13 cellular contexts compared by ENCODE assay signal in genomic region chr1:198597690-198598430, GRCh38. TPM values are rescaled to one million over a fixed set of nuclear protein-coding genes. Genes with fewer than 3 reads are reported as not detected.
DNase-seq lines count a peak whose midpoint lies in the region; ATAC-seq, FAIRE-seq and TF ChIP-seq lines count a peak whose summit lies in the region.
"Had no signal": no experiment of that assay in that cellular context is flagged by ENCODE, and none has a peak within 500 bp of the region (broad histone marks: within the 10 kb centered on the region; RNA-seq: fewer than 3 reads in every experiment).

No MANE protein-coding gene starts in this region.

- CTCF ChIA-PET in GM12878 (lab: Yijun Ruan, JAX): interaction anchor here (0.5 to 4.4 kb wide), 12 partner anchors 19 to 126 kb away, joined by 3 to 43 read pairs (median 3); no protein-coding TSS in a partner anchor

- 0% methylated on average over 7 of the region's 7 CpGs for WGBS in GM12878 (ENCODE audit: insufficient coverage, insufficient replicate concordance, low lambda C conversion rate, missing lambda C conversion rate)

- TF ChIP-seq RAD21 in GM12878 (IDR thresholded peaks at IDR 0.05; ENCODE audit: insufficient read depth, low read depth, low read length): no peak

- intact Hi-C loops in GM12878 (cut with micrococcal nuclease; ENCODE audit: unreplicated experiment): loop anchor here (1.0 to 5.0 kb wide), 5 partner anchors 23 to 435 kb away; no protein-coding TSS in a partner anchor

- H3K27ac ChIP-seq in DND-41 (ENCODE audit: low read length) (no peak overlapping the region), GM12878 (ENCODE audit: control insufficient read depth, insufficient read depth) (peak overlapping the region; percentile 81)

- H3K9me3 ChIP-seq in DND-41 (ENCODE audit: insufficient read depth, low read length, severe bottlenecking) (peaks cover 3% of the 10 kb centered on the region), GM12878 (replicated peaks; ENCODE audit: control insufficient read depth, insufficient read depth, low read length) (peaks cover 11% of the 10 kb centered on the region)
- H3K9me3 ChIP-seq: HAP-1 had no signal

- in situ Hi-C loops in GM12878 (cut with MboI) (no loop called here), ACHN (cut with HindIII; ENCODE audit: low pct_ligation_motif_present, low pct_unique_long_range_greater_than_20kb, low sequenced_read_pairs) (no loop called here)

- no peak for DNase-seq in DND-41
- no peak for DNase-seq in GM12878 (ENCODE audit: low read depth, low spot score)
- no peak for DNase-seq in HTR-8/SVneo (ENCODE audit: insufficient read length, low spot score)
- no peak for DNase-seq in GDM1 (lab: John Stamatoyannopoulos, UW)
- no peak for DNase-seq in NCI-H82 treated with DMSO at 0.1 percent for 48 hours (lab: John Stamatoyannopoulos, UW; ENCODE audit: unreplicated experiment)
- DNase-seq in ACHN: no peak
- DNase-seq: DMS79 treated with DMSO at 0.1 percent for 48 hours; effector CD8-positive, alpha-beta T cell; NCI-H1105 treated with DMSO at 0.1 percent for 48 hours had no signal

- TF ChIP-seq CTCF in DND-41 (IDR thresholded peaks at IDR 0.05; ENCODE audit: borderline replicate concordance, extremely low read depth, low read length, poor library complexity, severe bottlenecking): no peak
- TF ChIP-seq CTCF in GM12878 (IDR thresholded peaks at IDR 0.05 in 2 of 3, conservative IDR thresholded peaks at IDR 0.05 in 1 of 3; ENCODE audit: control insufficient read depth in 2 of 3, extremely low read depth in 1 of 3, insufficient read depth in 1 of 3, low read depth in 3 of 3, low read length in 3 of 3): no peak

- H3K79me2 ChIP-seq in DND-41 (ENCODE audit: insufficient read depth, low read length) (no peaks in the 10 kb centered on the region), GM12878 (ENCODE audit: control insufficient read depth, insufficient read depth, low read length) (no peaks in the 10 kb centered on the region; the same call in 1 of the 2 replicates)

- FAIRE-seq in GM12878 (lab: Jason Lieb, UNC) (no peak), HTR-8/SVneo (lab: Jason Lieb, UNC) (no peak)

- SMC1A ChIA-PET in GM12878 (lab: Charles Lee; ENCODE audit: uncharacterized antibody, unreplicated experiment): interaction anchor here (0.6 to 7.8 kb wide), 31 partner anchors 9 to 492 kb away, joined by 3 to 90 read pairs (median 7); partner anchors contain the start of gene PTPRC

- H3K4me3 ChIP-seq in DND-41 (ENCODE audit: low read depth in 1 of 2, low read length in 2 of 2) (no peak overlapping the region), GM12878 (peak overlapping the region; percentile 24; the same call in 1 of the 2 replicates)
- H3K4me3 ChIP-seq: HAP-1 had no signal

- H3K4me1 ChIP-seq in DND-41 (ENCODE audit: insufficient read depth, low read length) (peaks cover 16% of the 10 kb centered on the region), GM12878 (ENCODE audit: control insufficient read depth, insufficient read depth, low read length) (peaks cover 27% of the 10 kb centered on the region)
- H3K4me1 ChIP-seq: HAP-1 had no signal

- H3K27me3 ChIP-seq in DND-41 (ENCODE audit: insufficient read depth, low read length, poor library complexity) (no peaks in the 10 kb centered on the region), GM12878 (replicated peaks in 1 of 2; ENCODE audit: control insufficient read depth in 2 of 2, insufficient read depth in 2 of 2, low read length in 1 of 2) (no peaks in the 10 kb centered on the region)

- no TSS peak for BruUV-seq in GM12878 (replicated peaks; lab: Mats Ljungman, UMichigan)

- POLR2A ChIA-PET in GM12878 (lab: Charles Lee): interaction anchor here (0.6 to 3.0 kb wide), 11 partner anchors 8 to 1822 kb away, joined by 3 to 36 read pairs (median 6); no protein-coding TSS in a partner anchor

- RAD21 ChIA-PET in GM12878 (lab: Charles Lee; ENCODE audit: unreplicated experiment): interaction anchor here (0.6 to 7.6 kb wide), 30 partner anchors 9 to 576 kb away, joined by 3 to 150 read pairs (median 5); partner anchors contain the start of gene PTPRC

- no peaks in the 10 kb centered on the region for H4K20me1 ChIP-seq in DND-41 (ENCODE audit: insufficient read depth, low read length)
- H4K20me1 ChIP-seq in GM12878 (ENCODE audit: control insufficient read depth, insufficient read depth): no peaks in the 10 kb centered on the region

- H3K9ac ChIP-seq in DND-41 (ENCODE audit: low read depth, low read length) (no peak overlapping the region), GM12878 (ENCODE audit: control insufficient read depth, insufficient read depth, low read length) (peak overlapping the region; percentile 64)

- H3K4me2 ChIP-seq in DND-41 (ENCODE audit: insufficient read depth, low read length) (no peak overlapping the region), GM12878 (ENCODE audit: control insufficient read depth, insufficient read depth) (peak overlapping the region; percentile 82)

- no peak for TF ChIP-seq POLR2A in GM12878 (IDR thresholded peaks at IDR 0.05; ENCODE audit: low read depth, low read length)

- ATAC-seq in DND-41 (ENCODE audit: insufficient read depth, low read depth) (no peak), GM19043 (IDR thresholded peaks at IDR 0.05; ENCODE audit: low read depth, unreplicated experiment) (peak; percentile 33), HG03342 (IDR thresholded peaks at IDR 0.05; ENCODE audit: unreplicated experiment) (peak; percentile 22), GM12878 (peak; percentile 66)

- 0 out of 4 replicates have a peak, but pooled peaks of 1 of the 2 experiments have one; percentile 9 for TF ChIP-seq EP300 in GM12878 (IDR thresholded peaks at IDR 0.05; ENCODE audit: borderline replicate concordance in 1 of 2, control insufficient read depth in 1 of 2, low read depth in 2 of 2, low read length in 2 of 2)

- H3K36me3 ChIP-seq in DND-41 (ENCODE audit: insufficient read depth, low read length) (no peaks in the 10 kb centered on the region), GM12878 (ENCODE audit: control insufficient read depth in 2 of 2, insufficient read depth in 2 of 2, low read length in 1 of 2) (no peaks in the 10 kb centered on the region)
- H3K36me3 ChIP-seq: HAP-1 had no signal

- H2AFZ ChIP-seq in DND-41 (ENCODE audit: low read depth, low read length): peak overlapping the region; percentile 42; the same call in 1 of the 2 replicates
- H2AFZ ChIP-seq in GM12878 (ENCODE audit: control insufficient read depth, low read depth, low read length): peak overlapping the region; percentile 61

TF ChIP-seq in GM12878, 131 proteins besides CTCF, POLR2A, EP300 and RAD21 (continues in another document):
- TF ChIP-seq, protein P1, sequence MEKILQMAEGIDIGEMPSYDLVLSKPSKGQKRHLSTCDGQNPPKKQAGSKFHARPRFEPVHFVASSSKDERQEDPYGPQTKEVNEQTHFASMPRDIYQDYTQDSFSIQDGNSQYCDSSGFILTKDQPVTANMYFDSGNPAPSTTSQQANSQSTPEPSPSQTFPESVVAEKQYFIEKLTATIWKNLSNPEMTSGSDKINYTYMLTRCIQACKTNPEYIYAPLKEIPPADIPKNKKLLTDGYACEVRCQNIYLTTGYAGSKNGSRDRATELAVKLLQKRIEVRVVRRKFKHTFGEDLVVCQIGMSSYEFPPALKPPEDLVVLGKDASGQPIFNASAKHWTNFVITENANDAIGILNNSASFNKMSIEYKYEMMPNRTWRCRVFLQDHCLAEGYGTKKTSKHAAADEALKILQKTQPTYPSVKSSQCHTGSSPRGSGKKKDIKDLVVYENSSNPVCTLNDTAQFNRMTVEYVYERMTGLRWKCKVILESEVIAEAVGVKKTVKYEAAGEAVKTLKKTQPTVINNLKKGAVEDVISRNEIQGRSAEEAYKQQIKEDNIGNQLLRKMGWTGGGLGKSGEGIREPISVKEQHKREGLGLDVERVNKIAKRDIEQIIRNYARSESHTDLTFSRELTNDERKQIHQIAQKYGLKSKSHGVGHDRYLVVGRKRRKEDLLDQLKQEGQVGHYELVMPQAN (conservative IDR thresholded peaks at IDR 0.05): 0 out of 2 replicates have a peak, but pooled peaks have one; percentile 49
- TF ChIP-seq RUNX3 (IDR thresholded peaks at IDR 0.05; ENCODE audit: low read length) (peak; percentile 48; the same call in 1 of the 2 replicates), HDGF (IDR thresholded peaks at IDR 0.05) (0 out of 2 replicates have a peak, but pooled peaks have one; percentile 50)

RNA-seq across cellular contexts. Expression of gene PTPRC, which starts 41.0 kb away (rescaled TPM):
- 586 and 675 TPM in 2 replicates for total RNA-seq in GM12878 (2013; cell fraction: nucleolus; rRNA removed)
- total RNA-seq in GM12878 (2014; rRNA removed) (117 and 136 TPM in 2 replicates), GM12878 (2014; rRNA removed; fragmentation: Illumina TruSeq; extraction: Trizol) (167 and 171 TPM in 2 replicates), GM12878 (2021) (154 and 157 TPM in 2 replicates)
- polyA plus RNA-seq in GM12878 (2011; ENCODE audit: low read depth): 57.1 TPM
- polyA plus RNA-seq in GM12878 (2011; rRNA removed) (171 and 221 TPM in 2 replicates), GM12878 (2014; fragmentation: Illumina TruSeq; extraction: Trizol) (156 and 163 TPM in 2 replicates), GM12878 (2014; fragmentation: Nextera tagmentation; extraction: Ambion mirVana) (10 to 100 TPM; 72.9 to 73.6 TPM), GM12878 (2014; rRNA removed) (75.1 and 80.9 TPM in 2 replicates), GM12878 (2016; fragmentation: Nextera tagmentation; extraction: Ambion mirVana) (100 to 1,000 TPM; 117 to 119 TPM)
- polyA plus RNA-seq in GM12878 (2011; cell fraction: cytosol; rRNA removed): 125 and 161 TPM in 2 replicates
- polyA plus RNA-seq in GM12878 (2011; cell fraction: nucleus; rRNA removed): 106 and 128 TPM in 2 replicates
- 67.1 and 78.4 TPM in 2 replicates for polyA plus RNA-seq in GM12878 (2012)
- 240 and 280 TPM in 2 replicates for polyA minus RNA-seq in GM12878 (2011; rRNA and poly(A)+ RNA removed)
- 70.3 and 72.0 TPM in 2 replicates for polyA minus RNA-seq in GM12878 (2011; cell fraction: cytosol; rRNA and poly(A)+ RNA removed)
- polyA minus RNA-seq in GM12878 (2011; cell fraction: nucleus; rRNA and poly(A)+ RNA removed): 150 and 243 TPM in 2 replicates

RNA-seq across cellular contexts. Expression of gene ATP6V1G3, which starts 57.4 kb away (rescaled TPM):
- not detected in 2 replicates for total RNA-seq in GM12878 (2013; cell fraction: nucleolus; rRNA removed)
- total RNA-seq in GM12878 (2014; rRNA removed): not detected in 2 replicates
- not detected in 2 replicates for total RNA-seq in GM12878 (2014; rRNA removed; fragmentation: Illumina TruSeq; extraction: Trizol)
- not detected in 2 replicates for total RNA-seq in GM12878 (2021)
- polyA plus RNA-seq in GM12878 (2011; ENCODE audit: low read depth): not detected
- polyA plus RNA-seq in GM12878 (2011; rRNA removed): not detected in 2 replicates
- polyA plus RNA-seq in GM12878 (2011; cell fraction: cytosol; rRNA removed): not detected in 2 replicates
- polyA plus RNA-seq in GM12878 (2011; cell fraction: nucleus; rRNA removed): not detected in 2 replicates
- polyA plus RNA-seq in GM12878 (2012): not detected in 2 replicates
- polyA plus RNA-seq in GM12878 (2014; fragmentation: Illumina TruSeq; extraction: Trizol): not detected in 2 replicates
- under 1 TPM in 1 of 2 experiments, not detected in 1; 0.22 TPM for polyA plus RNA-seq in GM12878 (2014; fragmentation: Nextera tagmentation; extraction: Ambion mirVana)
- polyA plus RNA-seq in GM12878 (2014; rRNA removed): not detected in 2 replicates
- not detected for polyA plus RNA-seq in GM12878 (2016; fragmentation: Nextera tagmentation; extraction: Ambion mirVana)
- not detected in 2 replicates for polyA minus RNA-seq in GM12878 (2011; rRNA and poly(A)+ RNA removed)
- not detected in 2 replicates for polyA minus RNA-seq in GM12878 (2011; cell fraction: cytosol; rRNA and poly(A)+ RNA removed)
- polyA minus RNA-seq in GM12878 (2011; cell fraction: nucleus; rRNA and poly(A)+ RNA removed): not detected in 2 replicates
- total RNA-seq: posterior vena cava had no signal
